In the genomic region with DNA sequence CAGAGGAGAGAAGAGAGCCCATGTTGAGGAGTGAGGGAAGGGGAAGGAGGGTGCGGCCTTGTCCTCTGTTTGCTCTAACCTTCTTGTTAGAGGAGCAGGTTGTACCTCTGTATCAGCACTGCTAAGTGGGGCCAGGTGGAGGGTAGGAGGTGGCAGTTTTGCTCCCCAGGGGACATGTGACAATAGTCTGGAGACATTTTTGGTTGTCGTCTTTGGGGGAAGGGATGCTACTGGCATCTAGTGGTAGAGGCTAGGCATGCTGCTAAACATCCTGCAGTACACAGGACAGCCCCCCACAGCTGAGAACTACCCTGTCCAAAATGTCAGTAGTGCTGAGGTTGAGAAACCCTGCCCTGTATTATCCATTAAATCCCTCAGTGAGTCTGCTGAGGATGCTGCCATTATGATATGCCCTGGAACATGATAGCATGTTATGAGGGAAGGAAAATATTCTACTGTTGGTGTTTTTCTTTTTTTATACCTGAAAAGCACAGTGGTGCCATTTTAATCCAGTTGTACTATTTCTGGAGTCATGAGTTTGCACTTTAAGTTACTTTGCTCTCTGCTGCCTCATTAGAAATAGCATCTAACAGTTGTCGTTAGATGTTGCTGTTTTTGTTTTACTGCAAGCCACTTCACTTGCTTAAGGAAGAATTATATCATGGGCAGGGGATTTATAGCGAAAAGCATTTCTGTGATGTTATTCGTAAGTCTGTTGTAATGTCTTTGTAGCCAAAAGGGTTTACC, we compare ENCODE assay signal across 1 cellular context.
A peak's percentile ranks its signal among the peaks of the same experiment; 100 is the strongest.
TF ChIP-seq lines count a peak whose summit lies in the region.

No MANE protein-coding gene starts in this region.

TF ChIP-seq in K562, 482 proteins besides CTCF, POLR2A, EP300 and RAD21 (continued from another document):
- TF ChIP-seq, protein P1, sequence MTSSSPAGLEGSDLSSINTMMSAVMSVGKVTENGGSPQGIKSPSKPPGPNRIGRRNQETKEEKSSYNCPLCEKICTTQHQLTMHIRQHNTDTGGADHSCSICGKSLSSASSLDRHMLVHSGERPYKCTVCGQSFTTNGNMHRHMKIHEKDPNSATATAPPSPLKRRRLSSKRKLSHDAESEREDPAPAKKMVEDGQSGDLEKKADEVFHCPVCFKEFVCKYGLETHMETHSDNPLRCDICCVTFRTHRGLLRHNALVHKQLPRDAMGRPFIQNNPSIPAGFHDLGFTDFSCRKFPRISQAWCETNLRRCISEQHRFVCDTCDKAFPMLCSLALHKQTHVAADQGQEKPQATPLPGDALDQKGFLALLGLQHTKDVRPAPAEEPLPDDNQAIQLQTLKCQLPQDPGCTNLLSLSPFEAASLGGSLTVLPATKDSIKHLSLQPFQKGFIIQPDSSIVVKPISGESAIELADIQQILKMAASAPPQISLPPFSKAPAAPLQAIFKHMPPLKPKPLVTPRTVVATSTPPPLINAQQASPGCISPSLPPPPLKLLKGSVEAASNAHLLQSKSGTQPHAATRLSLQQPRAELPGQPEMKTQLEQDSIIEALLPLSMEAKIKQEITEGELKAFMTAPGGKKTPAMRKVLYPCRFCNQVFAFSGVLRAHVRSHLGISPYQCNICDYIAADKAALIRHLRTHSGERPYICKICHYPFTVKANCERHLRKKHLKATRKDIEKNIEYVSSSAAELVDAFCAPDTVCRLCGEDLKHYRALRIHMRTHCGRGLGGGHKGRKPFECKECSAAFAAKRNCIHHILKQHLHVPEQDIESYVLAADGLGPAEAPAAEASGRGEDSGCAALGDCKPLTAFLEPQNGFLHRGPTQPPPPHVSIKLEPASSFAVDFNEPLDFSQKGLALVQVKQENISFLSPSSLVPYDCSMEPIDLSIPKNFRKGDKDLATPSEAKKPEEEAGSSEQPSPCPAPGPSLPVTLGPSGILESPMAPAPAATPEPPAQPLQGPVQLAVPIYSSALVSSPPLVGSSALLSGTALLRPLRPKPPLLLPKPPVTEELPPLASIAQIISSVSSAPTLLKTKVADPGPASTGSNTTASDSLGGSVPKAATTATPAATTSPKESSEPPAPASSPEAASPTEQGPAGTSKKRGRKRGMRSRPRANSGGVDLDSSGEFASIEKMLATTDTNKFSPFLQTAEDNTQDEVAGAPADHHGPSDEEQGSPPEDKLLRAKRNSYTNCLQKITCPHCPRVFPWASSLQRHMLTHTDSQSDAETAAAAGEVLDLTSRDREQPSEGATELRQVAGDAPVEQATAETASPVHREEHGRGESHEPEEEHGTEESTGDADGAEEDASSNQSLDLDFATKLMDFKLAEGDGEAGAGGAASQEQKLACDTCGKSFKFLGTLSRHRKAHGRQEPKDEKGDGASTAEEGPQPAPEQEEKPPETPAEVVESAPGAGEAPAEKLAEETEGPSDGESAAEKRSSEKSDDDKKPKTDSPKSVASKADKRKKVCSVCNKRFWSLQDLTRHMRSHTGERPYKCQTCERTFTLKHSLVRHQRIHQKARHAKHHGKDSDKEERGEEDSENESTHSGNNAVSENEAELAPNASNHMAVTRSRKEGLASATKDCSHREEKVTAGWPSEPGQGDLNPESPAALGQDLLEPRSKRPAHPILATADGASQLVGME (CRISPR knock-in tag; IDR thresholded peaks at IDR 0.05), result no peak
- TF ChIP-seq, protein P2, sequence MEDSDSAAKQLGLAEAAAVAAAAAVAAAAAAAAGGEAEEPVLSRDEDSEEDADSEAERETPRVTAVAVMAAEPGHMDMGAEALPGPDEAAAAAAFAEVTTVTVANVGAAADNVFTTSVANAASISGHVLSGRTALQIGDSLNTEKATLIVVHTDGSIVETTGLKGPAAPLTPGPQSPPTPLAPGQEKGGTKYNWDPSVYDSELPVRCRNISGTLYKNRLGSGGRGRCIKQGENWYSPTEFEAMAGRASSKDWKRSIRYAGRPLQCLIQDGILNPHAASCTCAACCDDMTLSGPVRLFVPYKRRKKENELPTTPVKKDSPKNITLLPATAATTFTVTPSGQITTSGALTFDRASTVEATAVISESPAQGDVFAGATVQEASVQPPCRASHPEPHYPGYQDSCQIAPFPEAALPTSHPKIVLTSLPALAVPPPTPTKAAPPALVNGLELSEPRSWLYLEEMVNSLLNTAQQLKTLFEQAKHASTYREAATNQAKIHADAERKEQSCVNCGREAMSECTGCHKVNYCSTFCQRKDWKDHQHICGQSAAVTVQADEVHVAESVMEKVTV (CRISPR knock-in tag; IDR thresholded peaks at IDR 0.05), result peak; percentile 49
- TF ChIP-seq GABPB1 (CRISPR knock-in tag; IDR thresholded peaks at IDR 0.05), result no peak
- TF ChIP-seq PHTF2 (CRISPR knock-in tag; IDR thresholded peaks at IDR 0.05), result no peak
- no peak for TF ChIP-seq HNRNPH1 (optimal IDR thresholded peaks at IDR 0.05; ENCODE audit: low read depth, low read length)
- TF ChIP-seq, protein P3, sequence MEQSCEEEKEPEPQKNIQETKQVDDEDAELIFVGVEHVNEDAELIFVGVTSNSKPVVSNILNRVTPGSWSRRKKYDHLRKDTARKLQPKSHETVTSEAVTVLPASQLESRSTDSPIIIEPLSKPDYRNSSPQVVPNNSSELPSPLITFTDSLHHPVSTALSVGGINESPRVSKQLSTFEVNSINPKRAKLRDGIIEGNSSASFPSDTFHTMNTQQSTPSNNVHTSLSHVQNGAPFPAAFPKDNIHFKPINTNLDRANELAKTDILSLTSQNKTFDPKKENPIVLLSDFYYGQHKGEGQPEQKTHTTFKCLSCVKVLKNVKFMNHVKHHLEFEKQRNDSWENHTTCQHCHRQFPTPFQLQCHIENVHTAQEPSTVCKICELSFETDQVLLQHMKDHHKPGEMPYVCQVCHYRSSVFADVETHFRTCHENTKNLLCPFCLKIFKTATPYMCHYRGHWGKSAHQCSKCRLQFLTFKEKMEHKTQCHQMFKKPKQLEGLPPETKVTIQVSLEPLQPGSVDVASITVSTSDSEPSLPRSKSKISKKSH (CRISPR knock-in tag; IDR thresholded peaks at IDR 0.05), result no peak
TF ChIP-seq in K562: peak in this region for 2.
